In genomic region chr1:229557913-229558414, GRCh38 we compare ENCODE assay signal across 1 cellular context.
TF ChIP-seq lines count a peak whose summit lies in the region.

No MANE protein-coding gene starts in this region.

TF ChIP-seq in HepG2, 621 proteins besides CTCF, POLR2A, EP300 and RAD21 (continued from another document and continues in another):
- TF ChIP-seq TRAFD1 (CRISPR knock-in tag; IDR thresholded peaks at IDR 0.05; ENCODE audit: borderline replicate concordance) (no peak), ETS1 (CRISPR knock-in tag; IDR thresholded peaks at IDR 0.05) (no peak), ZZZ3 (CRISPR knock-in tag; IDR thresholded peaks at IDR 0.05; ENCODE audit: borderline replicate concordance) (no peak), ZNF878 (CRISPR knock-in tag; IDR thresholded peaks at IDR 0.05) (no peak), SNRNP70 (IDR thresholded peaks at IDR 0.05; ENCODE audit: low read depth, low read length) (no peak), ZNF44 (CRISPR knock-in tag; IDR thresholded peaks at IDR 0.05) (no peak), ZNF256 (CRISPR knock-in tag; conservative IDR thresholded peaks at IDR 0.05) (no peak), TRIM22 (IDR thresholded peaks at IDR 0.05) (no peak), ARID5B (CRISPR knock-in tag; IDR thresholded peaks at IDR 0.05) (no peak), ZNF746 (CRISPR knock-in tag; IDR thresholded peaks at IDR 0.05) (peak; percentile 26; the same call in 1 of the 2 replicates), ZSCAN29 (CRISPR knock-in tag; conservative IDR thresholded peaks at IDR 0.05) (no peak), ZNF235 (CRISPR knock-in tag; IDR thresholded peaks at IDR 0.05; ENCODE audit: borderline replicate concordance) (no peak), NFE2L2 (IDR thresholded peaks at IDR 0.05; ENCODE audit: low read length) (no peak), TCF12 (IDR thresholded peaks at IDR 0.05) (no peak), TCF12 (CRISPR knock-in tag; IDR thresholded peaks at IDR 0.05) (no peak; the same call in 1 of the 2 replicates), BORCS8-MEF2B (CRISPR knock-in tag; IDR thresholded peaks at IDR 0.05) (no peak), ZNF296 (CRISPR knock-in tag; conservative IDR thresholded peaks at IDR 0.05) (no peak), TEAD3 (CRISPR knock-in tag; optimal IDR thresholded peaks at IDR 0.05; ENCODE audit: borderline replicate concordance) (no peak), EEA1 (CRISPR knock-in tag; IDR thresholded peaks at IDR 0.05; ENCODE audit: borderline replicate concordance) (0 out of 2 replicates have a peak, but pooled peaks have one; percentile 1), ZNF281 (CRISPR knock-in tag; IDR thresholded peaks at IDR 0.05; ENCODE audit: borderline replicate concordance) (no peak), GMEB2 (CRISPR knock-in tag; IDR thresholded peaks at IDR 0.05; ENCODE audit: low read depth) (no peak), KDM5B (CRISPR knock-in tag; IDR thresholded peaks at IDR 0.05; ENCODE audit: borderline replicate concordance) (0 out of 2 replicates have a peak, but pooled peaks have one; percentile 10), MIER3 (CRISPR knock-in tag; IDR thresholded peaks at IDR 0.05; ENCODE audit: borderline replicate concordance) (no peak), ZNF83 (CRISPR knock-in tag; IDR thresholded peaks at IDR 0.05; ENCODE audit: borderline replicate concordance) (no peak), SMAD1 (CRISPR knock-in tag; IDR thresholded peaks at IDR 0.05; ENCODE audit: borderline replicate concordance, low read depth) (no peak), TMF1 (CRISPR knock-in tag; IDR thresholded peaks at IDR 0.05; ENCODE audit: low read depth) (no peak), SMC3 (IDR thresholded peaks at IDR 0.05; ENCODE audit: low read length) (no peak), ZBTB2 (CRISPR knock-in tag; IDR thresholded peaks at IDR 0.05; ENCODE audit: low read depth) (no peak), TIGD3 (CRISPR knock-in tag; IDR thresholded peaks at IDR 0.05; ENCODE audit: borderline replicate concordance) (no peak), ELF3 (CRISPR knock-in tag; IDR thresholded peaks at IDR 0.05) (no peak), GFI1 (CRISPR knock-in tag; IDR thresholded peaks at IDR 0.05; ENCODE audit: borderline replicate concordance) (no peak; the same call in 1 of the 2 replicates), ZFP36L2 (CRISPR knock-in tag; IDR thresholded peaks at IDR 0.05) (no peak), GZF1 (CRISPR knock-in tag; IDR thresholded peaks at IDR 0.05) (no peak), ZMAT3 (CRISPR knock-in tag; conservative IDR thresholded peaks at IDR 0.05) (0 out of 2 replicates have a peak, but pooled peaks have one; percentile 23), POLR2AphosphoS2 (IDR thresholded peaks at IDR 0.05; ENCODE audit: low read depth, low read length) (no peak), SRY (CRISPR knock-in tag; IDR thresholded peaks at IDR 0.05) (peak; percentile 2; the same call in 1 of the 2 replicates), SMYD3 (CRISPR knock-in tag; IDR thresholded peaks at IDR 0.05) (no peak), REPIN1 (CRISPR knock-in tag; IDR thresholded peaks at IDR 0.05; ENCODE audit: borderline replicate concordance, low read depth) (no peak), ZNF605 (CRISPR knock-in tag; IDR thresholded peaks at IDR 0.05) (no peak), PHF5A (CRISPR knock-in tag; IDR thresholded peaks at IDR 0.05; ENCODE audit: low read depth, unreplicated experiment) (no peak), ZBTB42 (CRISPR knock-in tag; IDR thresholded peaks at IDR 0.05) (no peak), IKZF5 (CRISPR knock-in tag; IDR thresholded peaks at IDR 0.05) (no peak), ZNF280B (CRISPR knock-in tag; IDR thresholded peaks at IDR 0.05; ENCODE audit: borderline replicate concordance) (no peak), BRF2 (CRISPR knock-in tag; IDR thresholded peaks at IDR 0.05) (no peak), NFIC (IDR thresholded peaks at IDR 0.05; ENCODE audit: low read length) (no peak), SIN3B (IDR thresholded peaks at IDR 0.05; ENCODE audit: low read length) (no peak)
